Comparison of ENCODE assay signal across 8 cellular contexts in genomic region chr17:77437017-77437416, GRCh38.
DNase-seq lines count a peak whose midpoint lies in the region; ATAC-seq and TF ChIP-seq lines count a peak whose summit lies in the region.

No MANE protein-coding gene starts in this region.

- H3K27ac Mint-ChIP-seq in stimulated activated naive CD8-positive, alpha-beta T cell treated with anti-CD3 and anti-CD28 coated beads, Interleukin-15, amount 100 ng/mL, for 72 hours = peak overlapping the region; percentile 71 to 80

- no peaks in the 10 kb centered on the region for H3K9me3 Mint-ChIP-seq in stimulated activated naive CD8-positive, alpha-beta T cell treated with anti-CD3 and anti-CD28 coated beads, Interleukin-15, amount 100 ng/mL, for 72 hours

- no peak overlapping the region for H3K4me3 ChIP-seq in fibroblast of villous mesenchyme (ENCODE audit: low read depth, low read length)

- no peak for TF ChIP-seq CTCF in fibroblast of villous mesenchyme (IDR thresholded peaks at IDR 0.05; ENCODE audit: insufficient read depth, low read depth, low read length)

- no peaks in the 10 kb centered on the region for H3K27me3 Mint-ChIP-seq in stimulated activated naive CD8-positive, alpha-beta T cell treated with anti-CD3 and anti-CD28 coated beads, Interleukin-15, amount 100 ng/mL, for 72 hours

- DNase-seq in activated CD8-positive, alpha-beta memory T cell treated with anti-CD3 and anti-CD28 coated beads for 24 hours = peak; percentile 74
- no peak for DNase-seq in activated CD8-positive, alpha-beta memory T cell treated with anti-CD3 and anti-CD28 coated beads, Interleukin-2, amount 50 U/mL, for 4 hours
- peak; percentile 88 for DNase-seq in fibroblast of villous mesenchyme (ENCODE audit: low read depth)
- peak in 1 of 2 donors; percentile 32 for DNase-seq in stimulated activated naive CD8-positive, alpha-beta T cell treated with anti-CD3 and anti-CD28 coated beads, Interleukin-15, amount 100 ng/mL, for 72 hours
- no peak for DNase-seq in iPS-NIHi11 (ENCODE audit: low spot score)

- peak overlapping the region; percentile 90 to 100 for H3K4me3 Mint-ChIP-seq in stimulated activated naive CD8-positive, alpha-beta T cell treated with anti-CD3 and anti-CD28 coated beads, Interleukin-15, amount 100 ng/mL, for 72 hours

- ATAC-seq in SK-N-SH treated with all-trans-retinoic acid at 6 μM for 48 hours (peak; percentile 14), GM18502 (IDR thresholded peaks at IDR 0.05; ENCODE audit: poor library complexity, unreplicated experiment) (no peak), GM21737 (IDR thresholded peaks at IDR 0.05; ENCODE audit: unreplicated experiment) (no peak)
- no peak for ATAC-seq in stimulated activated naive CD8-positive, alpha-beta T cell treated with anti-CD3 and anti-CD28 coated beads, Interleukin-15, amount 100 ng/mL, for 72 hours

- peaks cover 100% of the 10 kb centered on the region for H3K4me1 Mint-ChIP-seq in stimulated activated naive CD8-positive, alpha-beta T cell treated with anti-CD3 and anti-CD28 coated beads, Interleukin-15, amount 100 ng/mL, for 72 hours

TF ChIP-seq in SK-N-SH treated with all-trans-retinoic acid at 6 μM for 48 hours, 23 proteins besides CTCF, POLR2A, EP300 and RAD21:
- TF ChIP-seq CREB5 (CRISPR knock-in tag; IDR thresholded peaks at IDR 0.05; ENCODE audit: low read depth) (no peak), ZNF565 (CRISPR knock-in tag; conservative IDR thresholded peaks at IDR 0.05; ENCODE audit: low read depth) (no peak), ZFP3 (CRISPR knock-in tag; IDR thresholded peaks at IDR 0.05) (no peak; the same call in 1 of the 2 replicates), TCF4 (CRISPR knock-in tag; IDR thresholded peaks at IDR 0.05; ENCODE audit: borderline replicate concordance) (no peak), ZC3H10 (CRISPR knock-in tag; IDR thresholded peaks at IDR 0.05) (no peak), TSHZ2 (CRISPR knock-in tag; IDR thresholded peaks at IDR 0.05) (no peak), ZNF8 (CRISPR knock-in tag; IDR thresholded peaks at IDR 0.05) (no peak), ARNTL (CRISPR knock-in tag; IDR thresholded peaks at IDR 0.05; ENCODE audit: borderline replicate concordance, low read depth) (no peak), RARB (CRISPR knock-in tag; IDR thresholded peaks at IDR 0.05) (no peak), GLIS3 (CRISPR knock-in tag; IDR thresholded peaks at IDR 0.05) (no peak), ZNF70 (CRISPR knock-in tag; IDR thresholded peaks at IDR 0.05) (no peak), ISL1 (CRISPR knock-in tag; IDR thresholded peaks at IDR 0.05) (no peak), OSR1 (CRISPR knock-in tag; IDR thresholded peaks at IDR 0.05) (no peak), ZFP30 (CRISPR knock-in tag; IDR thresholded peaks at IDR 0.05) (no peak)

Comparison
In these comparisons a context has a peak if more than half of its experiments do, and no peak if none do; other contexts are left out.
1. DNase-seq: peak in activated CD8-positive, alpha-beta memory T cell treated with anti-CD3 and anti-CD28 coated beads for 24 hours (single experiment) and fibroblast of villous mesenchyme (single experiment); none in activated CD8-positive, alpha-beta memory T cell treated with anti-CD3 and anti-CD28 coated beads, Interleukin-2, amount 50 U/mL, for 4 hours (single experiment) and iPS-NIHi11 (single experiment).